ENCODE assay signal across 17 cellular contexts in genomic region chr22:49715450-49715849, GRCh38.
"Had no signal": no experiment of that assay in that cellular context is flagged by ENCODE, and none has a peak within 500 bp of the region (broad histone marks: within the 10 kb centered on the region; RNA-seq: fewer than 3 reads in every experiment).

No MANE protein-coding gene starts in this region.

- FAIRE-seq: endometrium, TTC549 had no signal

- DNase-seq: activated CD4-positive, alpha-beta T cell treated with anti-CD3 and anti-CD28 coated beads for 1 hour; activated CD4-positive, alpha-beta T cell treated with anti-CD3 and anti-CD28 coated beads, Interleukin-2, amount 50 U/mL, for 1 hour; activated CD8-positive, alpha-beta T cell treated with anti-CD3 and anti-CD28 coated beads, Interleukin-2, amount 10 ng/mL, durations not matched to agents 7 days and 5 days; activated gamma-delta T cell; activated naive CD4-positive, alpha-beta T cell treated with anti-CD3 and anti-CD28 coated beads, Interleukin-2, amount 50 U/mL, for 16 hours; activated naive CD8-positive, alpha-beta T cell treated with anti-CD3 and anti-CD28 coated beads, Interleukin-2, amount 50 U/mL, for 24 hours; effector CD4-positive, alpha-beta T cell; foreskin keratinocyte; naive thymus-derived CD4-positive, alpha-beta T cell; retina; stimulated activated CD4-positive, alpha-beta T cell treated with anti-CD3 and anti-CD28 coated beads, Interleukin-2, amount 100 ng/mL, for 48 hours; stimulated activated CD8-positive, alpha-beta memory T cell treated with anti-CD3 and anti-CD28 coated beads, Interleukin-4, amount 100 ng/mL, for 48 hours; stimulated activated naive B cell treated with anti-CD40 and anti-IgM and Interleukin-4, amounts not matched to agents 10 μg/mL and 1 μg/mL and 100 μg/mL, for 72 hours; upper lobe of right lung had no signal

- ATAC-seq: activated CD8-positive, alpha-beta T cell treated with anti-CD3 and anti-CD28 coated beads, Interleukin-2, amount 10 ng/mL, durations not matched to agents 7 days and 5 days; activated naive CD8-positive, alpha-beta T cell treated with anti-CD3 and anti-CD28 coated beads, Interleukin-2, amount 50 U/mL, for 24 hours; foreskin keratinocyte; left lung; naive thymus-derived CD4-positive, alpha-beta T cell; stimulated activated naive B cell treated with anti-CD40 and anti-IgM and Interleukin-4, amounts not matched to agents 10 μg/mL and 1 μg/mL and 100 μg/mL, for 72 hours; upper lobe of right lung had no signal

- H3K4me3 ChIP-seq: left lung, upper lobe of right lung had no signal
